In genomic region chr14:101966742-101967141, GRCh38 we compare ENCODE assay signal across 9 cellular contexts. TPM values are rescaled to one million over a fixed set of nuclear protein-coding genes. Genes with fewer than 3 reads are reported as not detected.
DNase-seq lines count a peak whose midpoint lies in the region; ATAC-seq and TF ChIP-seq lines count a peak whose summit lies in the region.
"Had no signal": no experiment of that assay in that cellular context is flagged by ENCODE, and none has a peak within 500 bp of the region (broad histone marks: within the 10 kb centered on the region; RNA-seq: fewer than 3 reads in every experiment).

No MANE protein-coding gene starts in this region.

- H3K27ac ChIP-seq in SU-DHL-6 (ENCODE audit: low read depth, low read length) (no peak overlapping the region), fibroblast of lung (ENCODE audit: insufficient read depth, low read length) (peak overlapping the region; percentile 31), smooth muscle cell (ENCODE audit: low read depth) (peak overlapping the region; percentile 70)

- peaks cover 10% of the 10 kb centered on the region for H3K36me3 Mint-ChIP-seq in activated T-cell treated with anti-CD3 and anti-CD28 coated beads, Interleukin-2, amount 50 U/mL, for 4 hours (ENCODE audit: insufficient read depth)

- H3K9ac ChIP-seq in SU-DHL-6 (ENCODE audit: low read length): peak overlapping the region; percentile 91; the same call in 1 of the 2 replicates
- no peak overlapping the region for H3K9ac ChIP-seq in fibroblast of lung (ENCODE audit: insufficient read depth, low read length)
- H3K9ac ChIP-seq in smooth muscle cell (ENCODE audit: low read depth): peak overlapping the region; percentile 88

- ATAC-seq in activated T-cell treated with anti-CD3 and anti-CD28 coated beads, Interleukin-2, amount 50 U/mL, for 4 hours: no peak
- ATAC-seq in HG03045 (IDR thresholded peaks at IDR 0.05; ENCODE audit: unreplicated experiment) (no peak), HG03457 (IDR thresholded peaks at IDR 0.05; ENCODE audit: unreplicated experiment) (no peak), GM21526 (IDR thresholded peaks at IDR 0.05; ENCODE audit: low FRiP score, unreplicated experiment) (no peak)

- H3K27me3 ChIP-seq in SU-DHL-6 (ENCODE audit: low read length) (no peaks in the 10 kb centered on the region), fibroblast of lung (ENCODE audit: control insufficient read depth, insufficient read depth, low read length) (no peaks in the 10 kb centered on the region), smooth muscle cell (ENCODE audit: low read depth) (no peaks in the 10 kb centered on the region)

- H3K79me2 ChIP-seq in SU-DHL-6 (ENCODE audit: insufficient read depth, low read length) (peaks cover 61% of the 10 kb centered on the region), fibroblast of lung (ENCODE audit: control insufficient read depth, insufficient read depth, low read length) (peaks cover 73% of the 10 kb centered on the region), smooth muscle cell (ENCODE audit: low read depth) (peaks cover 73% of the 10 kb centered on the region)

- no peaks in the 10 kb centered on the region for H3K9me3 Mint-ChIP-seq in activated T-cell treated with anti-CD3 and anti-CD28 coated beads, Interleukin-2, amount 50 U/mL, for 4 hours

- H3K4me3 ChIP-seq in SU-DHL-6 (ENCODE audit: insufficient read depth, low read length, poor library complexity, severe bottlenecking) (no peak overlapping the region), fibroblast of lung (replicated peaks in 1 of 4; ENCODE audit: control extremely low read depth in 1 of 4, insufficient read depth in 1 of 4, low read depth in 3 of 4, low read length in 4 of 4) (peak overlapping the region; percentile 83 to 96 (median 95)), smooth muscle cell (peak overlapping the region; percentile 99)

- H3K9me3 ChIP-seq in SU-DHL-6 (ENCODE audit: insufficient read depth, low read length) (no peaks in the 10 kb centered on the region), fibroblast of lung (ENCODE audit: control insufficient read depth, insufficient read depth, low read depth, low read length) (no peaks in the 10 kb centered on the region), smooth muscle cell (replicated peaks; ENCODE audit: low read depth) (no peaks in the 10 kb centered on the region)

- H3K4me1 Mint-ChIP-seq in activated T-cell treated with anti-CD3 and anti-CD28 coated beads, Interleukin-2, amount 50 U/mL, for 4 hours (ENCODE audit: low read depth): peaks cover 37% of the 10 kb centered on the region

- H3F3A ChIP-seq in SU-DHL-6 (ENCODE audit: insufficient read depth) (peaks cover 4% of the 10 kb centered on the region; the same call in 1 of the 2 replicates), smooth muscle cell (ENCODE audit: low read depth) (peaks cover 12% of the 10 kb centered on the region)

- H2AFZ ChIP-seq in SU-DHL-6 (ENCODE audit: low read depth, low read length, severe bottlenecking) (no peak overlapping the region), fibroblast of lung (ENCODE audit: low read length) (no peak overlapping the region), smooth muscle cell (ENCODE audit: low read depth) (no peak overlapping the region)

- H3K9me2 ChIP-seq in SU-DHL-6 (replicated peaks; ENCODE audit: insufficient read depth, low read length): no peaks in the 10 kb centered on the region

- no peak for TF ChIP-seq CTCF in SU-DHL-6 (IDR thresholded peaks at IDR 0.05; ENCODE audit: insufficient read depth, low read length, poor library complexity, severe bottlenecking)
- TF ChIP-seq CTCF in fibroblast of lung (conservative IDR thresholded peaks at IDR 0.05 in 1 of 2, IDR thresholded peaks at IDR 0.05 in 1 of 2; ENCODE audit: low read depth in 1 of 2, low read length in 2 of 2): no peak
- no peak for TF ChIP-seq CTCF in smooth muscle cell (IDR thresholded peaks at IDR 0.05; ENCODE audit: borderline replicate concordance, insufficient read depth, poor library complexity, severe bottlenecking)

- H3K4me3 Mint-ChIP-seq in activated T-cell treated with anti-CD3 and anti-CD28 coated beads, Interleukin-2, amount 50 U/mL, for 4 hours: peak overlapping the region; percentile 70

- H3K36me3 ChIP-seq in SU-DHL-6 (ENCODE audit: low read length) (no peaks in the 10 kb centered on the region), fibroblast of lung (ENCODE audit: control insufficient read depth, insufficient read depth, low read length) (peaks cover 4% of the 10 kb centered on the region), smooth muscle cell (ENCODE audit: low read depth) (no peaks in the 10 kb centered on the region)

- peak overlapping the region; percentile 59 for H3K4me2 ChIP-seq in SU-DHL-6 (ENCODE audit: low read depth, low read length, poor library complexity, severe bottlenecking)
- peak overlapping the region; percentile 90 for H3K4me2 ChIP-seq in fibroblast of lung (ENCODE audit: extremely low read depth, insufficient read depth, low read length)
- peak overlapping the region; percentile 92 for H3K4me2 ChIP-seq in smooth muscle cell

- H3K27me3 Mint-ChIP-seq in activated T-cell treated with anti-CD3 and anti-CD28 coated beads, Interleukin-2, amount 50 U/mL, for 4 hours (ENCODE audit: low read depth): no peaks in the 10 kb centered on the region

- DNase-seq in activated T-cell treated with anti-CD3 and anti-CD28 coated beads, Interleukin-2, amount 50 U/mL, for 4 hours: no peak
- DNase-seq in activated T-cell treated with anti-CD3 and anti-CD28 coated beads for 4 hours (no peak), fibroblast of lung (ENCODE audit: low read depth in 2 of 2) (no peak), smooth muscle cell (lab: John Stamatoyannopoulos, UW; ENCODE audit: unreplicated experiment) (no peak)
- DNase-seq: MM.1S had no signal

- peaks cover 22% of the 10 kb centered on the region for H3K4me1 ChIP-seq in fibroblast of lung (ENCODE audit: control insufficient read depth, extremely low read depth, insufficient read depth, low read length)
- peaks cover 16% of the 10 kb centered on the region for H3K4me1 ChIP-seq in smooth muscle cell (ENCODE audit: low read depth)

- H4K20me1 ChIP-seq in SU-DHL-6 (ENCODE audit: low read depth, low read length) (peaks cover 11% of the 10 kb centered on the region), fibroblast of lung (ENCODE audit: control insufficient read depth, extremely low read depth, insufficient read depth, low read length) (peaks cover 2% of the 10 kb centered on the region), smooth muscle cell (ENCODE audit: low read depth) (peaks cover 64% of the 10 kb centered on the region)

- WGBS in smooth muscle cell (ENCODE audit: low lambda C conversion rate): 86% methylated on average over 2 of the region's 2 CpGs

RNA-seq across cellular contexts. Expression of gene DYNC1H1, which starts 2.4 kb away (rescaled TPM):
- 100 to 1,000 TPM; 198 to 211 (median 204) TPM for total RNA-seq in activated T-cell treated with anti-CD3 and anti-CD28 coated beads, Interleukin-2, amount 50 U/mL, for 4 hours
- total RNA-seq in fibroblast of lung (394 and 677 TPM in 2 replicates), smooth muscle cell (399 and 408 TPM in 2 replicates)
- polyA plus RNA-seq in fibroblast of lung (128 and 186 TPM in 2 replicates), smooth muscle cell (137 and 172 TPM in 2 replicates)
- polyA plus RNA-seq in fibroblast of lung (2012): 362 and 387 TPM in 2 replicates
- 1,364 and 1,482 TPM in 2 replicates for polyA minus RNA-seq in fibroblast of lung (ENCODE audit: low replicate concordance)
